ENCODE assay signal across 18 cellular contexts in the genomic region with DNA sequence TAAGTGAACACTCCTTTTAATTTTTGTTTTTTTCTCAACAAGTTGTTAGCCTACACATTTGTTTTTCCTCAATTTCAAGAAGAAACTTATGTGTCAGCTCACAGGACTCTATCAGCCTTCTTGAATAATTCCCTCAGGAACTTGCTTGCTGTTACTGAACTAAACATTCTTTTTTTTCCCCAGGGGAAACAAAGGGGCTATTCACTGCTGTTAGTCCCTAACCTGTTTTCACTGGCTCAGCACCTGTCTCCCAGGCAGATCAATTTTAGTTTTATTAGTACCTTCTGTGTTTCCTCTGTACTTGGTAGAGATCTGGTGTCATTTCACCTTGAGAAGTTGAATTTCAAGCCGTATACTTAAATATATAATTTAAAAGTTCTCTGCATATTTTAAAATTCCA.
"Had no signal": no experiment of that assay in that cellular context is flagged by ENCODE, and none has a peak within 500 bp of the region (broad histone marks: within the 10 kb centered on the region; RNA-seq: fewer than 3 reads in every experiment).

No MANE protein-coding gene starts in this region.

- H3K9me3 ChIP-seq: lower lobe of right lung, spleen, thoracic aorta, upper lobe of left lung had no signal

- H3K27me3 ChIP-seq: foreskin keratinocyte, spleen, upper lobe of left lung had no signal

- H3K4me1 ChIP-seq: foreskin keratinocyte, lower lobe of right lung, spleen, upper lobe of left lung had no signal

- H3K4me1 Mint-ChIP-seq: activated CD4-positive, alpha-beta T cell treated with anti-CD3 and anti-CD28 coated beads, Interleukin-2, amount 10 ng/mL, durations not matched to agents 7 days and 5 days; stimulated activated memory B cell treated with anti-CD40 and anti-IgM and Interleukin-4, amounts not matched to agents 10 μg/mL and 1 μg/mL and 100 μg/mL, for 72 hours had no signal

- H3K4me3 ChIP-seq: lower lobe of right lung, spleen, thoracic aorta, upper lobe of left lung had no signal

- H3K36me3 ChIP-seq: lower lobe of right lung, spleen, thoracic aorta, upper lobe of left lung had no signal

- H3K4me3 Mint-ChIP-seq: activated CD4-positive, alpha-beta T cell treated with anti-CD3 and anti-CD28 coated beads, Interleukin-2, amount 10 ng/mL, durations not matched to agents 7 days and 5 days; activated naive CD4-positive, alpha-beta T cell treated with anti-CD3 and anti-CD28 coated beads for 36 hours; activated T-cell treated with anti-CD3 and anti-CD28 coated beads, Interleukin-2, amount 50 U/mL, for 4 hours; brain; endodermal cell; natural killer cell treated with Interleukin-12 subunit alpha and Interleukin-12 subunit beta and Interleukin-15 and Interleukin-18, amount 100 ng/mL, for 72 hours; stimulated activated memory B cell treated with anti-CD40 and anti-IgM and Interleukin-4, amounts not matched to agents 10 μg/mL and 1 μg/mL and 100 μg/mL, for 72 hours had no signal

- H3K36me3 Mint-ChIP-seq: brain; stimulated activated memory B cell treated with anti-CD40 and anti-IgM and Interleukin-4, amounts not matched to agents 10 μg/mL and 1 μg/mL and 100 μg/mL, for 72 hours had no signal

- H3K27me3 Mint-ChIP-seq: activated CD4-positive, alpha-beta T cell treated with anti-CD3 and anti-CD28 coated beads, Interleukin-2, amount 10 ng/mL, durations not matched to agents 7 days and 5 days; brain; natural killer cell treated with Interleukin-12 subunit alpha and Interleukin-12 subunit beta and Interleukin-15 and Interleukin-18, amount 100 ng/mL, for 72 hours; stimulated activated memory B cell treated with anti-CD40 and anti-IgM and Interleukin-4, amounts not matched to agents 10 μg/mL and 1 μg/mL and 100 μg/mL, for 72 hours had no signal

- DNase-seq: activated CD4-positive, alpha-beta T cell treated with anti-CD3 and anti-CD28 coated beads, Interleukin-2, amount 10 ng/mL, durations not matched to agents 7 days and 5 days; activated CD8-positive, alpha-beta memory T cell treated with anti-CD3 and anti-CD28 coated beads, Interleukin-2, amount 50 U/mL, for 4 hours; activated naive CD4-positive, alpha-beta T cell treated with anti-CD3 and anti-CD28 coated beads for 36 hours; activated T-cell treated with anti-CD3 and anti-CD28 coated beads, Interleukin-2, amount 50 U/mL, for 4 hours; central memory CD4-positive, alpha-beta T cell; endodermal cell; foreskin keratinocyte; glutamatergic neuron; hippocampal formation; lower lobe of right lung; nucleus accumbens; spleen; stimulated activated CD4-positive, alpha-beta T cell treated with anti-CD3 and anti-CD28 coated beads, Interleukin-4, amount 100 ng/mL, for 4 hours; upper lobe of left lung had no signal

- H3K9me3 Mint-ChIP-seq: activated naive CD4-positive, alpha-beta T cell treated with anti-CD3 and anti-CD28 coated beads for 36 hours; brain; endodermal cell had no signal

- ATAC-seq: activated T-cell treated with anti-CD3 and anti-CD28 coated beads, Interleukin-2, amount 50 U/mL, for 4 hours; foreskin keratinocyte; lower lobe of right lung; natural killer cell treated with Interleukin-12 subunit alpha and Interleukin-12 subunit beta and Interleukin-15 and Interleukin-18, amount 100 ng/mL, for 72 hours; stimulated activated memory B cell treated with anti-CD40 and anti-IgM and Interleukin-4, amounts not matched to agents 10 μg/mL and 1 μg/mL and 100 μg/mL, for 72 hours had no signal

- H3K27ac Mint-ChIP-seq: activated CD4-positive, alpha-beta T cell treated with anti-CD3 and anti-CD28 coated beads, Interleukin-2, amount 10 ng/mL, durations not matched to agents 7 days and 5 days; activated naive CD4-positive, alpha-beta T cell treated with anti-CD3 and anti-CD28 coated beads for 36 hours; brain; endodermal cell; natural killer cell treated with Interleukin-12 subunit alpha and Interleukin-12 subunit beta and Interleukin-15 and Interleukin-18, amount 100 ng/mL, for 72 hours; stimulated activated memory B cell treated with anti-CD40 and anti-IgM and Interleukin-4, amounts not matched to agents 10 μg/mL and 1 μg/mL and 100 μg/mL, for 72 hours had no signal
